In genomic region chr6:146110990-146111389, GRCh38 we compare ENCODE assay signal across 22 cellular contexts.
DNase-seq lines count a peak whose midpoint lies in the region; ATAC-seq, FAIRE-seq and TF ChIP-seq lines count a peak whose summit lies in the region.
"Had no signal": no experiment of that assay in that cellular context is flagged by ENCODE, and none has a peak within 500 bp of the region (broad histone marks: within the 10 kb centered on the region; RNA-seq: fewer than 3 reads in every experiment).

No MANE protein-coding gene starts in this region.

- no peaks in the 10 kb centered on the region for H3K4me1 Mint-ChIP-seq in activated naive CD4-positive, alpha-beta T cell treated with anti-CD3 and anti-CD28 coated beads, Interleukin-2, amount 50 U/mL, for 24 hours
- H3K4me1 Mint-ChIP-seq: B cell had no signal

- no peak for ATAC-seq in HCT116
- ATAC-seq: A549; CD8-positive, alpha-beta T cell had no signal

- TF ChIP-seq CTCF in HCT116 (IDR thresholded peaks at IDR 0.05 in 2 of 3, conservative IDR thresholded peaks at IDR 0.05 in 1 of 3; ENCODE audit: borderline replicate concordance in 1 of 3, insufficient read depth in 1 of 3, low read depth in 2 of 3, low read length in 2 of 3) (no peak), H1 (IDR thresholded peaks at IDR 0.05; ENCODE audit: control extremely low read depth in 1 of 3, insufficient read depth in 1 of 3, low read depth in 1 of 3, low read length in 3 of 3) (no peak), OCI-LY7 (conservative IDR thresholded peaks at IDR 0.05; ENCODE audit: low read length) (no peak)

- H4K8ac ChIP-seq in H1 (ENCODE audit: extremely low read depth, insufficient read depth, low read length) = no peak overlapping the region

- RAD21 ChIA-PET in HCT116 (lab: Charles Lee; ENCODE audit: low non-redundant PET in 1 of 2, low total read pairs in 2 of 2, uncharacterized antibody in 2 of 2, unreplicated experiment in 2 of 2) = no interaction called here

- TF ChIP-seq RAD21 in HCT116 (IDR thresholded peaks at IDR 0.05; ENCODE audit: low read depth) = no peak
- TF ChIP-seq RAD21 in H1 (IDR thresholded peaks at IDR 0.05 in 1 of 2, conservative IDR thresholded peaks at IDR 0.05 in 1 of 2; ENCODE audit: low read depth in 2 of 2, low read length in 2 of 2) = no peak

- H4K91ac ChIP-seq in H1 (replicated peaks; ENCODE audit: insufficient read length, low read length) = no peak overlapping the region

- H3K27ac ChIP-seq in HCT116 (ENCODE audit: low read depth, low read length) (no peak overlapping the region), H1 (ENCODE audit: low read depth, low read length) (no peak overlapping the region), OCI-LY7 (ENCODE audit: low read depth, low read length, poor library complexity, severe bottlenecking) (no peak overlapping the region)
- H3K27ac ChIP-seq: 22Rv1; A549; BLaER1 treated with 17β-estradiol and CSF1 and Interleukin-3, amounts not matched to agents 10 nM and 100 nM; C4-2B had no signal

- no peaks in the 10 kb centered on the region for H3K79me1 ChIP-seq in H1 (ENCODE audit: low read depth, low read length)

- no peaks in the 10 kb centered on the region for H3K4me1 ChIP-seq in HCT116 (ENCODE audit: control insufficient read depth in 1 of 2, insufficient read depth in 2 of 2, low read length in 2 of 2)
- no peaks in the 10 kb centered on the region for H3K4me1 ChIP-seq in H1 (replicated peaks in 1 of 4; ENCODE audit: control insufficient read depth in 3 of 4, insufficient read depth in 4 of 4, low read length in 3 of 4)
- no peaks in the 10 kb centered on the region for H3K4me1 ChIP-seq in OCI-LY7 (ENCODE audit: insufficient read depth, low read length, poor library complexity, severe bottlenecking)
- H3K4me1 ChIP-seq: A549; BLaER1 treated with 17β-estradiol and CSF1 and Interleukin-3, amounts not matched to agents 10 nM and 100 nM; Caco-2 had no signal

- WGBS in H1 (ENCODE audit: extremely low coverage in 1 of 2, insufficient coverage in 1 of 2, insufficient read length in 1 of 2, insufficient replicate concordance in 2 of 2, low coverage in 1 of 2, low lambda C conversion rate in 2 of 2, missing lambda C conversion rate in 1 of 2), 2 experiments = 82% methylated on average over 1 of the region's 1 CpG; no CpG with 5 or more reads in 1 of the 2 experiments

- no peak overlapping the region for H2BK15ac ChIP-seq in H1 (ENCODE audit: low read length)

- peaks cover 4% of the 10 kb centered on the region for H3K36me3 Mint-ChIP-seq in activated naive CD4-positive, alpha-beta T cell treated with anti-CD3 and anti-CD28 coated beads, Interleukin-2, amount 50 U/mL, for 24 hours
- H3K36me3 Mint-ChIP-seq: CD8-positive, alpha-beta T cell had no signal

- no peak overlapping the region for H2BK20ac ChIP-seq in H1 (ENCODE audit: low read length)

- H3K23ac ChIP-seq in H1 (ENCODE audit: insufficient read length) = no peak overlapping the region

- no peak overlapping the region for H3K14ac ChIP-seq in H1 (ENCODE audit: insufficient read length)

- H3K4ac ChIP-seq in H1 (replicated peaks; ENCODE audit: insufficient read length, low read depth, low read length) = no peak overlapping the region

- no peak for TF ChIP-seq EP300 in H1 (IDR thresholded peaks at IDR 0.05; ENCODE audit: borderline replicate concordance in 1 of 2, low read depth in 2 of 2, low read length in 2 of 2)

- H3K27me3 Mint-ChIP-seq in activated naive CD4-positive, alpha-beta T cell treated with anti-CD3 and anti-CD28 coated beads, Interleukin-2, amount 50 U/mL, for 24 hours = peaks cover 5% of the 10 kb centered on the region
- H3K27me3 Mint-ChIP-seq: B cell; CD4-positive, alpha-beta T cell had no signal

- no peak overlapping the region for H3K56ac ChIP-seq in H1 (replicated peaks; ENCODE audit: insufficient read length, low read depth, low read length)

- no peak overlapping the region for H2AFZ ChIP-seq in HCT116 (ENCODE audit: low read depth, low read length, poor library complexity, severe bottlenecking)
- H2AFZ ChIP-seq in H1 (ENCODE audit: low read length) = no peak overlapping the region
- no peak overlapping the region for H2AFZ ChIP-seq in OCI-LY7 (ENCODE audit: low read length)

- H3K36me3 ChIP-seq in HCT116 (ENCODE audit: control insufficient read depth in 1 of 2, insufficient read depth in 2 of 2, low read length in 2 of 2) = no peaks in the 10 kb centered on the region
- no peaks in the 10 kb centered on the region for H3K36me3 ChIP-seq in H1 (ENCODE audit: control insufficient read depth in 2 of 4, insufficient read depth in 4 of 4, low read length in 3 of 4)
- no peaks in the 10 kb centered on the region for H3K36me3 ChIP-seq in OCI-LY7 (ENCODE audit: insufficient read depth, low read length)
- H3K36me3 ChIP-seq: BLaER1 treated with 17β-estradiol and CSF1 and Interleukin-3, amounts not matched to agents 10 nM and 100 nM had no signal

- H3K9me3 ChIP-seq in HCT116 (ENCODE audit: control insufficient read depth in 1 of 2, insufficient read depth in 1 of 2, low read depth in 1 of 2, low read length in 2 of 2) (no peaks in the 10 kb centered on the region), H1 (ENCODE audit: insufficient read depth in 2 of 2, low read depth in 1 of 2, low read length in 1 of 2) (no peaks in the 10 kb centered on the region), OCI-LY7 (ENCODE audit: low read length) (no peaks in the 10 kb centered on the region)
- H3K9me3 ChIP-seq: A549, Caco-2 had no signal

- intact Hi-C loops in HCT116 (cut with micrococcal nuclease) (no loop called here), OCI-LY7 (cut with micrococcal nuclease; ENCODE audit: unreplicated experiment) (no loop called here)

- H3K9me2 ChIP-seq in HCT116 (ENCODE audit: insufficient read depth) = no peaks in the 10 kb centered on the region
- H3K9me2 ChIP-seq in OCI-LY7 (ENCODE audit: insufficient read depth, low read length) = no peaks in the 10 kb centered on the region

- no peak overlapping the region for H2AK5ac ChIP-seq in H1 (ENCODE audit: low read depth, low read length)

- no peak overlapping the region for H3K9ac ChIP-seq in HCT116 (ENCODE audit: low read length)
- H3K9ac ChIP-seq in H1 (replicated peaks in 1 of 4; ENCODE audit: extremely low read depth in 1 of 4, low read depth in 3 of 4, low read length in 3 of 4) = no peak overlapping the region
- H3K9ac ChIP-seq: BLaER1 treated with 17β-estradiol and CSF1 and Interleukin-3, amounts not matched to agents 10 nM and 100 nM had no signal

- no peak overlapping the region for H3K4me3 ChIP-seq in HCT116 (replicated peaks in 1 of 2; ENCODE audit: low read depth in 1 of 2, low read length in 2 of 2)
- no peak overlapping the region for H3K4me3 ChIP-seq in H1 (ENCODE audit: extremely low read depth in 1 of 4, insufficient read depth in 2 of 4, low read depth in 3 of 4, low read length in 4 of 4)
- H3K4me3 ChIP-seq in OCI-LY7 (ENCODE audit: low read depth, low read length, poor library complexity, severe bottlenecking) = no peak overlapping the region
- H3K4me3 ChIP-seq: A549; BLaER1 treated with 17β-estradiol and CSF1 and Interleukin-3, amounts not matched to agents 10 nM and 100 nM had no signal

- H2BK5ac ChIP-seq in H1 (ENCODE audit: low read depth, low read length) = no peak overlapping the region

- H4K5ac ChIP-seq in H1 (ENCODE audit: insufficient read length, low read depth, low read length) = no peak overlapping the region

- no peak overlapping the region for H2BK120ac ChIP-seq in H1 (replicated peaks; ENCODE audit: low read depth, low read length)

- H4K20me1 ChIP-seq in HCT116 (ENCODE audit: insufficient read depth) (no peaks in the 10 kb centered on the region), H1 (replicated peaks in 1 of 2; ENCODE audit: control insufficient read depth in 1 of 2, insufficient read depth in 2 of 2, low read length in 2 of 2) (no peaks in the 10 kb centered on the region), OCI-LY7 (ENCODE audit: insufficient read depth, low read length) (no peaks in the 10 kb centered on the region)
- H4K20me1 ChIP-seq: BLaER1 treated with 17β-estradiol and CSF1 and Interleukin-3, amounts not matched to agents 10 nM and 100 nM had no signal

- no peak for FAIRE-seq in H1 (lab: Jason Lieb, UNC)
- FAIRE-seq: A549, D721Med, G401.6, GM12892, GM18507 had no signal

- TF ChIP-seq POLR2A in HCT116 (IDR thresholded peaks at IDR 0.05; ENCODE audit: borderline replicate concordance, extremely low read depth, insufficient read depth, insufficient read length) (no peak), H1 (IDR thresholded peaks at IDR 0.05; ENCODE audit: control extremely low read depth in 1 of 2, low read depth in 2 of 2, low read length in 2 of 2) (no peak)

- H3K18ac ChIP-seq in H1 (ENCODE audit: extremely low read depth, low read length) = no peak overlapping the region

- DNase-seq in activated naive CD4-positive, alpha-beta T cell treated with anti-CD3 and anti-CD28 coated beads, Interleukin-2, amount 50 U/mL, for 16 hours = no peak
- no peak for DNase-seq in HCT116 (ENCODE audit: low read depth, low spot score)
- no peak for DNase-seq in H1 (ENCODE audit: low read depth in 1 of 2, low spot score in 2 of 2)
- DNase-seq in OCI-LY7 (ENCODE audit: low spot score) = no peak
- DNase-seq in stimulated activated CD4-positive, alpha-beta T cell treated with anti-CD3 and anti-CD28 coated beads, Interleukin-15, amount 100 ng/mL, for 24 hours = no peak
- DNase-seq: AML-193; Caco-2; Calu3; CD4-positive, alpha-beta T cell; CD8-positive, alpha-beta T cell; DMS79 treated with DMSO at 0.1 percent for 48 hours; GF-D8 had no signal

- H3K4me3 Mint-ChIP-seq in activated naive CD4-positive, alpha-beta T cell treated with anti-CD3 and anti-CD28 coated beads, Interleukin-2, amount 50 U/mL, for 24 hours = no peak overlapping the region
- H3K4me3 Mint-ChIP-seq: B cell; CD4-positive, alpha-beta T cell; CD8-positive, alpha-beta T cell had no signal

- no peaks in the 10 kb centered on the region for H3K27me3 ChIP-seq in HCT116 (ENCODE audit: insufficient read depth, low read length)
- no peaks in the 10 kb centered on the region for H3K27me3 ChIP-seq in H1 (replicated peaks in 1 of 4; ENCODE audit: control insufficient read depth in 3 of 4, extremely low read depth in 1 of 4, insufficient read depth in 3 of 4, low read length in 3 of 4)
- H3K27me3 ChIP-seq: BLaER1 treated with 17β-estradiol and CSF1 and Interleukin-3, amounts not matched to agents 10 nM and 100 nM had no signal

- POLR2A ChIA-PET in HCT116 (lab: Charles Lee) = no interaction called here
- POLR2A ChIA-PET in H1 (lab: Charles Lee; ENCODE audit: partially characterized antibody) = no interaction called here
- POLR2A ChIA-PET in OCI-LY7 (lab: Charles Lee) = no interaction called here

- H3K79me2 ChIP-seq in HCT116 (ENCODE audit: insufficient read depth, low read length) = no peaks in the 10 kb centered on the region
- H3K79me2 ChIP-seq in H1 (ENCODE audit: control insufficient read depth in 1 of 2, insufficient read depth in 2 of 2, low read length in 2 of 2) = no peaks in the 10 kb centered on the region
- H3K79me2 ChIP-seq in OCI-LY7 (ENCODE audit: insufficient read depth, low read depth, low read length) = no peaks in the 10 kb centered on the region

- no TSS peak for BruUV-seq in HCT116 (replicated peaks; lab: Mats Ljungman, UMichigan)
- BruUV-seq in OCI-LY7 (replicated peaks; lab: Mats Ljungman, UMichigan) = no TSS peak

- H3K4me2 ChIP-seq in HCT116 (ENCODE audit: low read length) = no peak overlapping the region
- no peak overlapping the region for H3K4me2 ChIP-seq in H1 (ENCODE audit: insufficient read depth in 1 of 2, low read depth in 2 of 2, low read length in 2 of 2)
- no peak overlapping the region for H3K4me2 ChIP-seq in OCI-LY7 (ENCODE audit: low read length)
- H3K4me2 ChIP-seq: A549; BLaER1 treated with 17β-estradiol and CSF1 and Interleukin-3, amounts not matched to agents 10 nM and 100 nM had no signal

- peaks cover 8% of the 10 kb centered on the region for H3K9me3 Mint-ChIP-seq in activated naive CD4-positive, alpha-beta T cell treated with anti-CD3 and anti-CD28 coated beads, Interleukin-2, amount 50 U/mL, for 24 hours

- CTCF ChIA-PET in HCT116 (lab: Charles Lee) (no interaction called here), H1 (lab: Charles Lee; ENCODE audit: partially characterized antibody) (no interaction called here), OCI-LY7 (lab: Charles Lee; ENCODE audit: unreplicated experiment) (no interaction called here)

- peak overlapping the region; percentile 36 for H3K27ac Mint-ChIP-seq in activated naive CD4-positive, alpha-beta T cell treated with anti-CD3 and anti-CD28 coated beads, Interleukin-2, amount 50 U/mL, for 24 hours
- H3K27ac Mint-ChIP-seq: B cell; CD4-positive, alpha-beta T cell; CD8-positive, alpha-beta T cell had no signal

- no peak overlapping the region for H2BK12ac ChIP-seq in H1 (ENCODE audit: low read depth, low read length)

- no peaks in the 10 kb centered on the region for H3K23me2 ChIP-seq in H1 (ENCODE audit: low read depth, low read length)
